In genomic region chr20:53195882-53196610, GRCh38 we compare ENCODE assay signal across 1 cellular context.
A peak's percentile ranks its signal among the peaks of the same experiment; 100 is the strongest.
TF ChIP-seq lines count a peak whose summit lies in the region.

No MANE protein-coding gene starts in this region.

TF ChIP-seq in K562, 482 proteins besides CTCF, POLR2A, EP300 and RAD21 (continued from another document):
- TF ChIP-seq, protein P1, sequence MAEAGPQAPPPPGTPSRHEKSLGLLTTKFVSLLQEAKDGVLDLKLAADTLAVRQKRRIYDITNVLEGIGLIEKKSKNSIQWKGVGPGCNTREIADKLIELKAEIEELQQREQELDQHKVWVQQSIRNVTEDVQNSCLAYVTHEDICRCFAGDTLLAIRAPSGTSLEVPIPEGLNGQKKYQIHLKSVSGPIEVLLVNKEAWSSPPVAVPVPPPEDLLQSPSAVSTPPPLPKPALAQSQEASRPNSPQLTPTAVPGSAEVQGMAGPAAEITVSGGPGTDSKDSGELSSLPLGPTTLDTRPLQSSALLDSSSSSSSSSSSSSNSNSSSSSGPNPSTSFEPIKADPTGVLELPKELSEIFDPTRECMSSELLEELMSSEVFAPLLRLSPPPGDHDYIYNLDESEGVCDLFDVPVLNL (CRISPR knock-in tag; IDR thresholded peaks at IDR 0.05; ENCODE audit: low read depth) = no peak
- TF ChIP-seq IFI16 (CRISPR knock-in tag; IDR thresholded peaks at IDR 0.05) = no peak
- TF ChIP-seq, protein P2, sequence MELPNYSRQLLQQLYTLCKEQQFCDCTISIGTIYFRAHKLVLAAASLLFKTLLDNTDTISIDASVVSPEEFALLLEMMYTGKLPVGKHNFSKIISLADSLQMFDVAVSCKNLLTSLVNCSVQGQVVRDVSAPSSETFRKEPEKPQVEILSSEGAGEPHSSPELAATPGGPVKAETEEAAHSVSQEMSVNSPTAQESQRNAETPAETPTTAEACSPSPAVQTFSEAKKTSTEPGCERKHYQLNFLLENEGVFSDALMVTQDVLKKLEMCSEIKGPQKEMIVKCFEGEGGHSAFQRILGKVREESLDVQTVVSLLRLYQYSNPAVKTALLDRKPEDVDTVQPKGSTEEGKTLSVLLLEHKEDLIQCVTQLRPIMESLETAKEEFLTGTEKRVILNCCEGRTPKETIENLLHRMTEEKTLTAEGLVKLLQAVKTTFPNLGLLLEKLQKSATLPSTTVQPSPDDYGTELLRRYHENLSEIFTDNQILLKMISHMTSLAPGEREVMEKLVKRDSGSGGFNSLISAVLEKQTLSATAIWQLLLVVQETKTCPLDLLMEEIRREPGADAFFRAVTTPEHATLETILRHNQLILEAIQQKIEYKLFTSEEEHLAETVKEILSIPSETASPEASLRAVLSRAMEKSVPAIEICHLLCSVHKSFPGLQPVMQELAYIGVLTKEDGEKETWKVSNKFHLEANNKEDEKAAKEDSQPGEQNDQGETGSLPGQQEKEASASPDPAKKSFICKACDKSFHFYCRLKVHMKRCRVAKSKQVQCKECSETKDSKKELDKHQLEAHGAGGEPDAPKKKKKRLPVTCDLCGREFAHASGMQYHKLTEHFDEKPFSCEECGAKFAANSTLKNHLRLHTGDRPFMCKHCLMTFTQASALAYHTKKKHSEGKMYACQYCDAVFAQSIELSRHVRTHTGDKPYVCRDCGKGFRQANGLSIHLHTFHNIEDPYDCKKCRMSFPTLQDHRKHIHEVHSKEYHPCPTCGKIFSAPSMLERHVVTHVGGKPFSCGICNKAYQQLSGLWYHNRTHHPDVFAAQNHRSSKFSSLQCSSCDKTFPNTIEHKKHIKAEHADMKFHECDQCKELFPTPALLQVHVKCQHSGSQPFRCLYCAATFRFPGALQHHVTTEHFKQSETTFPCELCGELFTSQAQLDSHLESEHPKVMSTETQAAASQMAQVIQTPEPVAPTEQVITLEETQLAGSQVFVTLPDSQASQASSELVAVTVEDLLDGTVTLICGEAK (IDR thresholded peaks at IDR 0.05) = 0 out of 2 replicates have a peak, but pooled peaks have one; percentile 16
- TF ChIP-seq, protein P2 (CRISPR knock-in tag; IDR thresholded peaks at IDR 0.05) = no peak
- no peak for TF ChIP-seq NELFE (IDR thresholded peaks at IDR 0.05; ENCODE audit: insufficient read depth, insufficient read length)
- TF ChIP-seq HOMEZ (CRISPR knock-in tag; IDR thresholded peaks at IDR 0.05) = no peak
- TF ChIP-seq, protein P3, sequence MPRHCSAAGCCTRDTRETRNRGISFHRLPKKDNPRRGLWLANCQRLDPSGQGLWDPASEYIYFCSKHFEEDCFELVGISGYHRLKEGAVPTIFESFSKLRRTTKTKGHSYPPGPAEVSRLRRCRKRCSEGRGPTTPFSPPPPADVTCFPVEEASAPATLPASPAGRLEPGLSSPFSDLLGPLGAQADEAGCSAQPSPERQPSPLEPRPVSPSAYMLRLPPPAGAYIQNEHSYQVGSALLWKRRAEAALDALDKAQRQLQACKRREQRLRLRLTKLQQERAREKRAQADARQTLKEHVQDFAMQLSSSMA (CRISPR knock-in tag; IDR thresholded peaks at IDR 0.05) = no peak
- TF ChIP-seq NRF1 (conservative IDR thresholded peaks at IDR 0.05 in 1 of 2, IDR thresholded peaks at IDR 0.05 in 1 of 2) = no peak
- no peak for TF ChIP-seq SRSF9 (IDR thresholded peaks at IDR 0.05; ENCODE audit: borderline replicate concordance, low read depth, low read length)
- no peak for TF ChIP-seq ZNF124 (CRISPR knock-in tag; IDR thresholded peaks at IDR 0.05)
- TF ChIP-seq MEF2A (IDR thresholded peaks at IDR 0.05; ENCODE audit: control insufficient read depth, low read depth, low read length) = no peak
